In the genomic region with DNA sequence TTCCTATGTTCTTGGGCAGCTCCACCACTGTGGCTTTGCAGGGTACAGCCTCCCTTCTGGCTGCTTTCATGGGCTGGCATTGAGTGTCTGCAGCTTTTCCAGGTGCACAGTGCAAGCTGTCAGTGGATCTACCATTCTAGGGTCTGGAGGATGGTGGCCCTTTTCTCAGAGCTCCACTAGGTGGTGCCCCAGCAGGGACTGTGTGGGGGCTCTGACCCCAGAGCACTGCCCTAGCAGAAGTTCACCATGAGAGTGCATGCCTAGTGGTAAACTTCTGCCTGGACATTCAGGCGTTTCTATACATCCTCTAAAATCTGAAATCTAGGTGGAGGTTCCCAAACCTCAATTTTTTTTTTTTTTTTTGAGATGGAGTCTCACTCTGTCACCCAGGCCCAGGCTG, we compare ENCODE assay signal across 1 cellular context.
TF ChIP-seq lines count a peak whose summit lies in the region.

No MANE protein-coding gene starts in this region.

TF ChIP-seq in HepG2, 621 proteins besides CTCF, POLR2A, EP300 and RAD21:
- TF ChIP-seq SMC3 (IDR thresholded peaks at IDR 0.05; ENCODE audit: low read length) (0 out of 2 replicates have a peak, but pooled peaks have one; percentile 4), STAG1 (CRISPR knock-in tag; IDR thresholded peaks at IDR 0.05) (0 out of 2 replicates have a peak, but pooled peaks have one; percentile 24)
